Comparison of ENCODE assay signal across 8 cellular contexts in genomic region chr9:85941966-85942912, GRCh38.
DNase-seq lines count a peak whose midpoint lies in the region; ATAC-seq and TF ChIP-seq lines count a peak whose summit lies in the region.

No MANE protein-coding gene starts in this region.

- no peak for ATAC-seq in HG03039 (IDR thresholded peaks at IDR 0.05; ENCODE audit: unreplicated experiment)
- no peak for ATAC-seq in HG03460 (IDR thresholded peaks at IDR 0.05; ENCODE audit: unreplicated experiment)

- no peak for TF ChIP-seq CTCF in cardiac fibroblast (IDR thresholded peaks at IDR 0.05; ENCODE audit: low read depth, low read length)

- H3K9ac ChIP-seq in HUES6 (ENCODE audit: low read length) (peak overlapping the region; percentile 97), mucosa of rectum (ENCODE audit: low read depth in 1 of 2, low read length in 2 of 2) (peak overlapping the region; percentile 92 to 95)

- H3K36me3 ChIP-seq in HUES6 (ENCODE audit: control insufficient read depth, insufficient read depth, low read length) (peaks cover 42% of the 10 kb centered on the region), mucosa of rectum (ENCODE audit: control insufficient read depth in 2 of 2, insufficient read depth in 2 of 2, low read length in 2 of 2) (peaks cover 15 to 21% of the 10 kb centered on the region in 2 donors)

- no peaks in the 10 kb centered on the region for H3K27me3 ChIP-seq in HUES6 (ENCODE audit: control insufficient read depth, insufficient read depth, low read length)
- no peaks in the 10 kb centered on the region for H3K27me3 ChIP-seq in mucosa of rectum (ENCODE audit: control insufficient read depth in 2 of 2, insufficient read depth in 2 of 2, low read length in 2 of 2)

- no peaks in the 10 kb centered on the region for H3K9me3 ChIP-seq in HUES6 (ENCODE audit: control insufficient read depth, insufficient read depth, low read depth, low read length)
- H3K9me3 ChIP-seq in mucosa of rectum (ENCODE audit: control insufficient read depth in 2 of 2, low read length in 2 of 2) = no peaks in the 10 kb centered on the region

- peaks cover 9% of the 10 kb centered on the region for H3K4me1 ChIP-seq in HUES6 (ENCODE audit: control insufficient read depth, insufficient read depth, low read length)
- peaks cover 11 to 12% of the 10 kb centered on the region in 2 donors for H3K4me1 ChIP-seq in mucosa of rectum (ENCODE audit: control insufficient read depth in 2 of 2, insufficient read depth in 2 of 2, low read length in 2 of 2)

- H3K27ac ChIP-seq in HUES6 (ENCODE audit: low read depth, low read length) = peak overlapping the region; percentile 93; the same call in 1 of the 2 replicates
- H3K27ac ChIP-seq in mucosa of rectum (ENCODE audit: low read depth in 2 of 2, low read length in 2 of 2) = peak overlapping the region; percentile 94 to 95

- peak; percentile 11 for DNase-seq in AG08396 (ENCODE audit: low spot score)
- peak; percentile 12 to 25 for DNase-seq in cardiac fibroblast (ENCODE audit: low read depth in 2 of 2)
- DNase-seq in AML-193 (lab: John Stamatoyannopoulos, UW) = no peak
- DNase-seq in DMS79 (lab: John Stamatoyannopoulos, UW) = no peak

- H3K4me3 ChIP-seq in HUES6 (ENCODE audit: low read depth, low read length) (peak overlapping the region; percentile 99), cardiac fibroblast (replicated peaks in 1 of 2; ENCODE audit: low read depth in 2 of 2, low read length in 2 of 2) (peak overlapping the region; percentile 84 to 96), mucosa of rectum (ENCODE audit: low read length in 2 of 2) (peak overlapping the region; percentile 85 to 94)

Comparison
In these comparisons a context has a peak if more than half of its experiments do, and no peak if none do; other contexts are left out.
1. DNase-seq: peak in AG08396 (single experiment) and cardiac fibroblast (2 of 2); none in AML-193 (0 of 2) and DMS79 (single experiment).
2. Peak in every context shown above with its lines, with median percentiles within 50 percentile points of each other: H3K4me3 ChIP-seq.